ENCODE assay signal across 19 cellular contexts in the genomic region with DNA sequence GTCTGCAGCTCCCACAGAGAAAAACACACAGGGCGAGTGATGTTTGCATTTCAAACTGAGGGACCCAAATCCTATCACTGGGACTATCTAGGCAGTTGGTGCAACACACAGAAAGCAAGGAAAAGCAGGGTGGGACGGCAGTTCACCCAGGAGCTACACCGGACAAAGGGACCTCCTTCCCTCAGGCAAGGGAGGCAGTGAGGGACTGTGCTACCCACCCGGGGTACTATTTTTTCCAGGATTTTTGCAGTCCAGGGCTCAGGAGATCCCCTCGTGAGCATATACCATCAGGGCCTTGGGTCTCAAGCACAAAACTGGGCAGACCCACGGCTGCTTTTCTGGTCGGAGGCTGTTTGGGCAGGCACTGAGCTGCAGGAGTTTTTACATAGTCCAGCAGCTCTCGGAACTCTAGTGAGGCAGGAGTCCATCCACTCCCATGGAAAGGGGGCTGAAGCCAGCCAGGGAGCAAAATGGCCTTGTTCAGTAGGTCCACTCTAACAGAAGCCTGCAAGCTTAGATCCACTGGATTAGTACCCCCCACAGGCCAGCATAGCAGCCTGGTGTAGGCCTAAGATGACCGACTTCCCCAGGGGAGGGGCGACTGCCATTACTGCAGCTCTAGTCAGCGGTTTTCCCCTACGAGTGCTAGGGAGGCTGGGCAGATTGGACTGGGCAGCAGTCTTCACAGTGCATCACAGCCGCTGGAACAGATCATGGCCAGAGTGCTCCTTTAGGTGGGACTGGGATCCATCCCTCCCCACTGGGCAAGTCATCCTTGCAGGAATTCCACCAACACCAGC. TPM values are rescaled to one million over a fixed set of nuclear protein-coding genes. Genes with fewer than 3 reads are reported as not detected.
"Had no signal": no experiment of that assay in that cellular context is flagged by ENCODE, and none has a peak within 500 bp of the region (broad histone marks: within the 10 kb centered on the region; RNA-seq: fewer than 3 reads in every experiment).

No MANE protein-coding gene starts in this region.

- H3K9me3 ChIP-seq: ascending aorta, esophagus squamous epithelium, lower lobe of right lung, transverse colon had no signal

- H3K36me3 ChIP-seq: ascending aorta, esophagus squamous epithelium, lower lobe of right lung, transverse colon, WERI-Rb-1 had no signal

- H3K27ac ChIP-seq: ascending aorta, dorsolateral prefrontal cortex, esophagus squamous epithelium, lower lobe of right lung, parathyroid adenoma, WERI-Rb-1 had no signal

- H3K9ac ChIP-seq: parathyroid adenoma had no signal

- H3K4me3 Mint-ChIP-seq: activated T-helper 17 cell treated with anti-CD3 and anti-CD28 coated beads, Interleukin-2, amount 50 U/mL, for 72 hours; mesothelial cell of epicardium had no signal

- FAIRE-seq: endometrium had no signal

- DNase-seq: activated CD4-positive, alpha-beta T cell treated with anti-CD3 and anti-CD28 coated beads, Interleukin-2, amount 50 U/mL, for 48 hours; activated naive CD4-positive, alpha-beta T cell treated with Interleukin-2 at 50 U/mL for 16 hours; dorsolateral prefrontal cortex; esophagus squamous epithelium; lower lobe of right lung; stimulated activated CD4-positive, alpha-beta T cell treated with anti-CD3 and anti-CD28 coated beads, Interleukin-4, amount 100 ng/mL, for 4 hours; stimulated activated CD8-positive, alpha-beta memory T cell treated with anti-CD3 and anti-CD28 coated beads, Interleukin-4, amount 100 ng/mL, for 48 hours; stimulated activated naive CD4-positive, alpha-beta T cell treated with Interleukin-2 at 50 U/mL for 16 hours; substantia nigra; transverse colon; WERI-Rb-1 had no signal

- H3K27ac Mint-ChIP-seq: activated T-helper 17 cell treated with anti-CD3 and anti-CD28 coated beads, Interleukin-2, amount 50 U/mL, for 72 hours had no signal

- ATAC-seq: activated T-helper 17 cell treated with anti-CD3 and anti-CD28 coated beads, Interleukin-2, amount 50 U/mL, for 72 hours had no signal

- H3K27me3 ChIP-seq: ascending aorta, esophagus squamous epithelium, transverse colon had no signal

- H3K4me1 ChIP-seq: ascending aorta, parathyroid adenoma had no signal

- H3K4me3 ChIP-seq: ascending aorta, esophagus squamous epithelium, lower lobe of right lung had no signal

- H3K9me3 Mint-ChIP-seq: activated T-helper 17 cell treated with anti-CD3 and anti-CD28 coated beads, Interleukin-2, amount 50 U/mL, for 72 hours; mesothelial cell of epicardium had no signal

- H3K36me3 Mint-ChIP-seq: mesothelial cell of epicardium had no signal

RNA-seq across cellular contexts. Expression of gene CARD18, which starts 28.2 kb away (rescaled TPM):
- total RNA-seq: activated T-helper 17 cell treated with anti-CD3 and anti-CD28 coated beads, Interleukin-2, amount 50 U/mL, for 72 hours; ascending aorta; glomerular endothelial cell; lower lobe of right lung; mesothelial cell of epicardium; renal cortical epithelial cell; T-helper 1 cell treated with Interleukin-12 subunit alpha and Interleukin-12 subunit beta and Interleukin-4 antibody, amounts not matched to agents 30 ng/mL and 1 ng/mL, for 36 hours; transverse colon had no signal
